In the genomic region with DNA sequence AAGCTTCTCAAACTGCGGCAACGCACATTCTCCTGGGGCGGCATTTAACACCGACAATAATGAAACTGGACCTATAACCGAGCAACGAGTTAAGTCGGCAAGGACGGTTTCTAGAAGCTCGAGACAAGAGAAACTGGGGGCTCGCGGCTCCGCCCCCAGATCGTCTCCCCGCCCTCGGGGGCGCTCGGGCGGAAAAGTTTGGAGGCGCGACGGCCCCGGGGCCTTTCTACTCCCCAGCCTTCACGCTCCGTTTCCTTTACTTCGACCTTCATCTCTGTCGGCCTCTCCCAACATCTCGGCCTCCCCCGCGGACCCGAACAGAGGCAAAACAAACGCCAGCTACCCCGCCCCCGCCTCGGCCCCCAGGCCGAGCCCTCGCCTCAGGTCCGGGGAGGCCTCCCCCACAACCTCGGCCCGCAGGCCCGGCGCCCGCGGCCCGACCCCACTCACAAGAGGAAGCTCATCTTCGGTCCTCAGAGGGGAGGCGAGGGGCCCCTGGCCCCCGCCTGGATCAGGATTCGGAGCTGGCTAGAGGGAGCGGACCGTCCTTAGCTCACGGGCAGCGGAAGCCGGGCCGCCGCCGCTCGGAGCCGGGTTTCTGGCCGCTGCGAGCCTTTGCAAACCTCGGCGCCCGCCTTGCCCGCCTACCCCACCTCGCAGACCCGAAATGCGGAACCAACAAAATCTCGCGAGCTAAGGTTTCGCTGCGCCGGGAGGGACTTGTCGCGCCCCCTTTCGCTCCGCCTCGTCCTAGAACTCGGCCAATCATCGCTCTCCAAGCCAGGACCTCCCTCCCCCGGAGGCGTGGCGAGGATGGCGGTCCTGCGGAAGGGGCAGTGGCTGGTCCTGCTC, we compare ENCODE assay signal across 1 cellular context.
TF ChIP-seq lines count a peak whose summit lies in the region.

A gene (minus strand): TSS at position 669 of the 852 bp plus-strand sequence. CDS start 205 bp downstream, at position 464.

TF ChIP-seq in HepG2, 621 proteins besides CTCF, POLR2A, EP300 and RAD21 (continued from another document and continues in another):
- TF ChIP-seq MAZ (IDR thresholded peaks at IDR 0.05; ENCODE audit: borderline replicate concordance, low read depth, low read length) (peak; percentile 85), MAZ (CRISPR knock-in tag; IDR thresholded peaks at IDR 0.05; ENCODE audit: low read depth) (peak; percentile 54; the same call in 1 of the 2 replicates), EHMT2 (IDR thresholded peaks at IDR 0.05; ENCODE audit: borderline replicate concordance, low read depth, low read length) (no peak), TBX3 (IDR thresholded peaks at IDR 0.05; ENCODE audit: borderline replicate concordance) (no peak), ZSCAN25 (CRISPR knock-in tag; IDR thresholded peaks at IDR 0.05) (0 out of 2 replicates have a peak, but pooled peaks have one; percentile 41), ARHGAP35 (CRISPR knock-in tag; IDR thresholded peaks at IDR 0.05; ENCODE audit: borderline replicate concordance) (no peak), WIZ (CRISPR knock-in tag; IDR thresholded peaks at IDR 0.05) (no peak; the same call in none of the 2 replicates), ZSCAN31 (CRISPR knock-in tag; IDR thresholded peaks at IDR 0.05; ENCODE audit: low read depth) (peak; percentile 71; the same call in 1 of the 2 replicates), ERF (CRISPR knock-in tag; IDR thresholded peaks at IDR 0.05) (peak; percentile 79), THYN1 (CRISPR knock-in tag; IDR thresholded peaks at IDR 0.05; ENCODE audit: borderline replicate concordance, low read depth) (no peak), ZFP36L2 (CRISPR knock-in tag; IDR thresholded peaks at IDR 0.05) (no peak), MTF2 (CRISPR knock-in tag; IDR thresholded peaks at IDR 0.05; ENCODE audit: borderline replicate concordance) (no peak), GTF3A (CRISPR knock-in tag; conservative IDR thresholded peaks at IDR 0.05) (no peak), ZNF781 (CRISPR knock-in tag; IDR thresholded peaks at IDR 0.05; ENCODE audit: borderline replicate concordance, not compliant biosample characterization) (peak; percentile 58), KLF6 (CRISPR knock-in tag; IDR thresholded peaks at IDR 0.05) (no peak; the same call in 1 of the 2 replicates), DPF2 (CRISPR knock-in tag; IDR thresholded peaks at IDR 0.05; ENCODE audit: borderline replicate concordance, low read depth) (no peak), REPIN1 (CRISPR knock-in tag; IDR thresholded peaks at IDR 0.05; ENCODE audit: borderline replicate concordance, low read depth) (no peak), ZBTB20 (CRISPR knock-in tag; IDR thresholded peaks at IDR 0.05; ENCODE audit: borderline replicate concordance, low read depth) (peak; percentile 43; the same call in 1 of the 2 replicates), HIVEP1 (CRISPR knock-in tag; IDR thresholded peaks at IDR 0.05) (0 out of 2 replicates have a peak, but pooled peaks have one; percentile 9), ZNF205 (CRISPR knock-in tag; IDR thresholded peaks at IDR 0.05) (peak; percentile 80), ESRRA (CRISPR knock-in tag; IDR thresholded peaks at IDR 0.05; ENCODE audit: low read depth) (no peak), CEBPB (IDR thresholded peaks at IDR 0.05; ENCODE audit: borderline replicate concordance, low read depth, low read length) (no peak), IRX3 (CRISPR knock-in tag; IDR thresholded peaks at IDR 0.05; ENCODE audit: borderline replicate concordance, low read depth) (0 out of 2 replicates have a peak, but pooled peaks have one; percentile 26), HOXA3 (CRISPR knock-in tag; IDR thresholded peaks at IDR 0.05) (peak; percentile 47; the same call in 1 of the 2 replicates), REXO4 (CRISPR knock-in tag; IDR thresholded peaks at IDR 0.05; ENCODE audit: borderline replicate concordance) (no peak), KLF12 (CRISPR knock-in tag; IDR thresholded peaks at IDR 0.05; ENCODE audit: borderline replicate concordance) (0 out of 2 replicates have a peak, but pooled peaks have one; percentile 24), DMAP1 (CRISPR knock-in tag; IDR thresholded peaks at IDR 0.05) (peak; percentile 82; the same call in 1 of the 2 replicates), CEBPG (CRISPR knock-in tag; IDR thresholded peaks at IDR 0.05) (no peak), NR2C2 (CRISPR knock-in tag; IDR thresholded peaks at IDR 0.05; ENCODE audit: borderline replicate concordance) (no peak; the same call in none of the 2 replicates), ZNF567 (CRISPR knock-in tag; IDR thresholded peaks at IDR 0.05; ENCODE audit: borderline replicate concordance) (peak; percentile 35; the same call in 1 of the 2 replicates), KLF9 (CRISPR knock-in tag; IDR thresholded peaks at IDR 0.05; ENCODE audit: low read depth) (0 out of 2 replicates have a peak, but pooled peaks have one; percentile 55), RBM22 (optimal IDR thresholded peaks at IDR 0.05; ENCODE audit: low read length) (no peak), ZFP62 (CRISPR knock-in tag; IDR thresholded peaks at IDR 0.05) (no peak)
- TF ChIP-seq, protein P1, sequence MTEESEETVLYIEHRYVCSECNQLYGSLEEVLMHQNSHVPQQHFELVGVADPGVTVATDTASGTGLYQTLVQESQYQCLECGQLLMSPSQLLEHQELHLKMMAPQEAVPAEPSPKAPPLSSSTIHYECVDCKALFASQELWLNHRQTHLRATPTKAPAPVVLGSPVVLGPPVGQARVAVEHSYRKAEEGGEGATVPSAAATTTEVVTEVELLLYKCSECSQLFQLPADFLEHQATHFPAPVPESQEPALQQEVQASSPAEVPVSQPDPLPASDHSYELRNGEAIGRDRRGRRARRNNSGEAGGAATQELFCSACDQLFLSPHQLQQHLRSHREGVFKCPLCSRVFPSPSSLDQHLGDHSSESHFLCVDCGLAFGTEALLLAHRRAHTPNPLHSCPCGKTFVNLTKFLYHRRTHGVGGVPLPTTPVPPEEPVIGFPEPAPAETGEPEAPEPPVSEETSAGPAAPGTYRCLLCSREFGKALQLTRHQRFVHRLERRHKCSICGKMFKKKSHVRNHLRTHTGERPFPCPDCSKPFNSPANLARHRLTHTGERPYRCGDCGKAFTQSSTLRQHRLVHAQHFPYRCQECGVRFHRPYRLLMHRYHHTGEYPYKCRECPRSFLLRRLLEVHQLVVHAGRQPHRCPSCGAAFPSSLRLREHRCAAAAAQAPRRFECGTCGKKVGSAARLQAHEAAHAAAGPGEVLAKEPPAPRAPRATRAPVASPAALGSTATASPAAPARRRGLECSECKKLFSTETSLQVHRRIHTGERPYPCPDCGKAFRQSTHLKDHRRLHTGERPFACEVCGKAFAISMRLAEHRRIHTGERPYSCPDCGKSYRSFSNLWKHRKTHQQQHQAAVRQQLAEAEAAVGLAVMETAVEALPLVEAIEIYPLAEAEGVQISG (CRISPR knock-in tag; IDR thresholded peaks at IDR 0.05) = peak; percentile 80
- TF ChIP-seq, protein P2, sequence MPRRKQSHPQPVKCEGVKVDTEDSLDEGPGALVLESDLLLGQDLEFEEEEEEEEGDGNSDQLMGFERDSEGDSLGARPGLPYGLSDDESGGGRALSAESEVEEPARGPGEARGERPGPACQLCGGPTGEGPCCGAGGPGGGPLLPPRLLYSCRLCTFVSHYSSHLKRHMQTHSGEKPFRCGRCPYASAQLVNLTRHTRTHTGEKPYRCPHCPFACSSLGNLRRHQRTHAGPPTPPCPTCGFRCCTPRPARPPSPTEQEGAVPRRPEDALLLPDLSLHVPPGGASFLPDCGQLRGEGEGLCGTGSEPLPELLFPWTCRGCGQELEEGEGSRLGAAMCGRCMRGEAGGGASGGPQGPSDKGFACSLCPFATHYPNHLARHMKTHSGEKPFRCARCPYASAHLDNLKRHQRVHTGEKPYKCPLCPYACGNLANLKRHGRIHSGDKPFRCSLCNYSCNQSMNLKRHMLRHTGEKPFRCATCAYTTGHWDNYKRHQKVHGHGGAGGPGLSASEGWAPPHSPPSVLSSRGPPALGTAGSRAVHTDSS (CRISPR knock-in tag; conservative IDR thresholded peaks at IDR 0.05) = no peak
- TF ChIP-seq, protein P3, sequence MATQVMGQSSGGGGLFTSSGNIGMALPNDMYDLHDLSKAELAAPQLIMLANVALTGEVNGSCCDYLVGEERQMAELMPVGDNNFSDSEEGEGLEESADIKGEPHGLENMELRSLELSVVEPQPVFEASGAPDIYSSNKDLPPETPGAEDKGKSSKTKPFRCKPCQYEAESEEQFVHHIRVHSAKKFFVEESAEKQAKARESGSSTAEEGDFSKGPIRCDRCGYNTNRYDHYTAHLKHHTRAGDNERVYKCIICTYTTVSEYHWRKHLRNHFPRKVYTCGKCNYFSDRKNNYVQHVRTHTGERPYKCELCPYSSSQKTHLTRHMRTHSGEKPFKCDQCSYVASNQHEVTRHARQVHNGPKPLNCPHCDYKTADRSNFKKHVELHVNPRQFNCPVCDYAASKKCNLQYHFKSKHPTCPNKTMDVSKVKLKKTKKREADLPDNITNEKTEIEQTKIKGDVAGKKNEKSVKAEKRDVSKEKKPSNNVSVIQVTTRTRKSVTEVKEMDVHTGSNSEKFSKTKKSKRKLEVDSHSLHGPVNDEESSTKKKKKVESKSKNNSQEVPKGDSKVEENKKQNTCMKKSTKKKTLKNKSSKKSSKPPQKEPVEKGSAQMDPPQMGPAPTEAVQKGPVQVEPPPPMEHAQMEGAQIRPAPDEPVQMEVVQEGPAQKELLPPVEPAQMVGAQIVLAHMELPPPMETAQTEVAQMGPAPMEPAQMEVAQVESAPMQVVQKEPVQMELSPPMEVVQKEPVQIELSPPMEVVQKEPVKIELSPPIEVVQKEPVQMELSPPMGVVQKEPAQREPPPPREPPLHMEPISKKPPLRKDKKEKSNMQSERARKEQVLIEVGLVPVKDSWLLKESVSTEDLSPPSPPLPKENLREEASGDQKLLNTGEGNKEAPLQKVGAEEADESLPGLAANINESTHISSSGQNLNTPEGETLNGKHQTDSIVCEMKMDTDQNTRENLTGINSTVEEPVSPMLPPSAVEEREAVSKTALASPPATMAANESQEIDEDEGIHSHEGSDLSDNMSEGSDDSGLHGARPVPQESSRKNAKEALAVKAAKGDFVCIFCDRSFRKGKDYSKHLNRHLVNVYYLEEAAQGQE (IDR thresholded peaks at IDR 0.05; ENCODE audit: borderline replicate concordance in 1 of 2, low read depth in 1 of 2, low read length in 2 of 2) = no peak
- TF ChIP-seq, protein P4, sequence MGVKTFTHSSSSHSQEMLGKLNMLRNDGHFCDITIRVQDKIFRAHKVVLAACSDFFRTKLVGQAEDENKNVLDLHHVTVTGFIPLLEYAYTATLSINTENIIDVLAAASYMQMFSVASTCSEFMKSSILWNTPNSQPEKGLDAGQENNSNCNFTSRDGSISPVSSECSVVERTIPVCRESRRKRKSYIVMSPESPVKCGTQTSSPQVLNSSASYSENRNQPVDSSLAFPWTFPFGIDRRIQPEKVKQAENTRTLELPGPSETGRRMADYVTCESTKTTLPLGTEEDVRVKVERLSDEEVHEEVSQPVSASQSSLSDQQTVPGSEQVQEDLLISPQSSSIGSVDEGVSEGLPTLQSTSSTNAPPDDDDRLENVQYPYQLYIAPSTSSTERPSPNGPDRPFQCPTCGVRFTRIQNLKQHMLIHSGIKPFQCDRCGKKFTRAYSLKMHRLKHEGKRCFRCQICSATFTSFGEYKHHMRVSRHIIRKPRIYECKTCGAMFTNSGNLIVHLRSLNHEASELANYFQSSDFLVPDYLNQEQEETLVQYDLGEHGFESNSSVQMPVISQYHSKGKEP (CRISPR knock-in tag; IDR thresholded peaks at IDR 0.05) = no peak; the same call in 1 of the 2 replicates
- TF ChIP-seq, protein P5, sequence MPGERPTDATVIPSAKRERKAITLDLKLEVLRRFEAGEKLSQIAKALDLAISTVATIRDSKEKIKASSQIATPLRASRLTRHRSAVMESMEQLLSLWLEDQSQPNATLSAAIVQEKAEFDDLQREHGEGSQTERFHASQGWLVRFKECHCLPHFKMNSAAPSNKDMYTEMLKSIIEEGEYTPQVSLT (CRISPR knock-in tag; IDR thresholded peaks at IDR 0.05; ENCODE audit: borderline replicate concordance, low read depth) = no peak
- TF ChIP-seq, protein P6, sequence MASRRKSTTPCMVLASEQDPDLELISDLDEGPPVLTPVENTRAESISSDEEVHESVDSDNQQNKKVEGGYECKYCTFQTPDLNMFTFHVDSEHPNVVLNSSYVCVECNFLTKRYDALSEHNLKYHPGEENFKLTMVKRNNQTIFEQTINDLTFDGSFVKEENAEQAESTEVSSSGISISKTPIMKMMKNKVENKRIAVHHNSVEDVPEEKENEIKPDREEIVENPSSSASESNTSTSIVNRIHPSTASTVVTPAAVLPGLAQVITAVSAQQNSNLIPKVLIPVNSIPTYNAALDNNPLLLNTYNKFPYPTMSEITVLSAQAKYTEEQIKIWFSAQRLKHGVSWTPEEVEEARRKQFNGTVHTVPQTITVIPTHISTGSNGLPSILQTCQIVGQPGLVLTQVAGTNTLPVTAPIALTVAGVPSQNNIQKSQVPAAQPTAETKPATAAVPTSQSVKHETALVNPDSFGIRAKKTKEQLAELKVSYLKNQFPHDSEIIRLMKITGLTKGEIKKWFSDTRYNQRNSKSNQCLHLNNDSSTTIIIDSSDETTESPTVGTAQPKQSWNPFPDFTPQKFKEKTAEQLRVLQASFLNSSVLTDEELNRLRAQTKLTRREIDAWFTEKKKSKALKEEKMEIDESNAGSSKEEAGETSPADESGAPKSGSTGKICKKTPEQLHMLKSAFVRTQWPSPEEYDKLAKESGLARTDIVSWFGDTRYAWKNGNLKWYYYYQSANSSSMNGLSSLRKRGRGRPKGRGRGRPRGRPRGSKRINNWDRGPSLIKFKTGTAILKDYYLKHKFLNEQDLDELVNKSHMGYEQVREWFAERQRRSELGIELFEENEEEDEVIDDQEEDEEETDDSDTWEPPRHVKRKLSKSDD (CRISPR knock-in tag; IDR thresholded peaks at IDR 0.05; ENCODE audit: low read depth) = 0 out of 2 replicates have a peak, but pooled peaks have one; percentile 8
- TF ChIP-seq, protein P7, sequence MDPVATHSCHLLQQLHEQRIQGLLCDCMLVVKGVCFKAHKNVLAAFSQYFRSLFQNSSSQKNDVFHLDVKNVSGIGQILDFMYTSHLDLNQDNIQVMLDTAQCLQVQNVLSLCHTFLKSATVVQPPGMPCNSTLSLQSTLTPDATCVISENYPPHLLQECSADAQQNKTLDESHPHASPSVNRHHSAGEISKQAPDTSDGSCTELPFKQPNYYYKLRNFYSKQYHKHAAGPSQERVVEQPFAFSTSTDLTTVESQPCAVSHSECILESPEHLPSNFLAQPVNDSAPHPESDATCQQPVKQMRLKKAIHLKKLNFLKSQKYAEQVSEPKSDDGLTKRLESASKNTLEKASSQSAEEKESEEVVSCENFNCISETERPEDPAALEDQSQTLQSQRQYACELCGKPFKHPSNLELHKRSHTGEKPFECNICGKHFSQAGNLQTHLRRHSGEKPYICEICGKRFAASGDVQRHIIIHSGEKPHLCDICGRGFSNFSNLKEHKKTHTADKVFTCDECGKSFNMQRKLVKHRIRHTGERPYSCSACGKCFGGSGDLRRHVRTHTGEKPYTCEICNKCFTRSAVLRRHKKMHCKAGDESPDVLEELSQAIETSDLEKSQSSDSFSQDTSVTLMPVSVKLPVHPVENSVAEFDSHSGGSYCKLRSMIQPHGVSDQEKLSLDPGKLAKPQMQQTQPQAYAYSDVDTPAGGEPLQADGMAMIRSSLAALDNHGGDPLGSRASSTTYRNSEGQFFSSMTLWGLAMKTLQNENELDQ (CRISPR knock-in tag; IDR thresholded peaks at IDR 0.05; ENCODE audit: borderline replicate concordance) = no peak
